In genomic region chr11:135017296-135017695, GRCh38 we compare ENCODE assay signal across 1 cellular context.
TF ChIP-seq lines count a peak whose summit lies in the region.

No MANE protein-coding gene starts in this region.

TF ChIP-seq in H1, 55 proteins besides CTCF, POLR2A, EP300 and RAD21:
- no peak for TF ChIP-seq CEBPB (IDR thresholded peaks at IDR 0.05; ENCODE audit: low read depth, low read length)
TF ChIP-seq in H1: peak in this region for 0.
